In genomic region chrX:72125331-72126047, GRCh38 we compare ENCODE assay signal across 12 cellular contexts. TPM values are rescaled to one million over a fixed set of nuclear protein-coding genes. Genes with fewer than 3 reads are reported as not detected.
DNase-seq lines count a peak whose midpoint lies in the region; ATAC-seq, FAIRE-seq and TF ChIP-seq lines count a peak whose summit lies in the region.
"Had no signal": no experiment of that assay in that cellular context is flagged by ENCODE, and none has a peak within 500 bp of the region (broad histone marks: within the 10 kb centered on the region; RNA-seq: fewer than 3 reads in every experiment).

No MANE protein-coding gene starts in this region.

- H3K9me3 ChIP-seq in ascending aorta (no peaks in the 10 kb centered on the region), kidney (ENCODE audit: control insufficient read depth in 1 of 2, low read length in 2 of 2) (no peaks in the 10 kb centered on the region), thoracic aorta (no peaks in the 10 kb centered on the region)
- H3K9me3 ChIP-seq: right lobe of liver had no signal

- no peak for ATAC-seq in thoracic aorta (ENCODE audit: insufficient number of reproducible peaks, low FRiP score, low read depth)

- POLR2A ChIA-PET in activated CD4-positive, alpha-beta T cell treated with anti-CD3 and anti-CD28 coated beads, Interleukin-2, amount 10 ng/mL, durations not matched to agents 7 days and 5 days (lab: Charles Lee) = no interaction called here

- H3K36me3 Mint-ChIP-seq in activated CD4-positive, alpha-beta T cell treated with anti-CD3 and anti-CD28 coated beads, Interleukin-2, amount 10 ng/mL, durations not matched to agents 7 days and 5 days (ENCODE audit: low read depth) = no peaks in the 10 kb centered on the region

- no peak overlapping the region for H3K9ac ChIP-seq in kidney (ENCODE audit: low read length in 2 of 2)

- no peak overlapping the region for H3K4me3 ChIP-seq in ascending aorta
- no peak overlapping the region for H3K4me3 ChIP-seq in kidney (ENCODE audit: low read length in 2 of 2)
- no peak overlapping the region for H3K4me3 ChIP-seq in thoracic aorta
- H3K4me3 ChIP-seq: right lobe of liver had no signal

- TF ChIP-seq CTCF in ascending aorta (IDR thresholded peaks at IDR 0.05) (peak in 2 of 3 experiments; percentile 9 to 13), kidney (IDR thresholded peaks at IDR 0.05; ENCODE audit: borderline replicate concordance, extremely low read depth, insufficient read depth) (no peak), thoracic aorta (IDR thresholded peaks at IDR 0.05) (no peak)

- intact Hi-C loops in ascending aorta (cut with DNase I) (loop anchor here (1.0 kb wide), 2 partner anchors 107 to 126 kb away; no protein-coding TSS in a partner anchor), kidney (cut with DNase I) (loop anchor here (10.0 kb wide), 1 partner anchor 101 kb away; no protein-coding TSS in a partner anchor)

- no peaks in the 10 kb centered on the region for H3K9me3 Mint-ChIP-seq in activated CD4-positive, alpha-beta T cell treated with anti-CD3 and anti-CD28 coated beads, Interleukin-2, amount 10 ng/mL, durations not matched to agents 7 days and 5 days
- H3K9me3 Mint-ChIP-seq: activated naive CD4-positive, alpha-beta T cell treated with anti-CD3 and anti-CD28 coated beads for 36 hours had no signal

- CTCF ChIA-PET in activated CD4-positive, alpha-beta T cell treated with anti-CD3 and anti-CD28 coated beads, Interleukin-2, amount 10 ng/mL, durations not matched to agents 7 days and 5 days (lab: Charles Lee) = interaction anchor here (0.8 to 2.0 kb wide), 9 partner anchors 10 to 126 kb away, joined by 3 to 9 read pairs (median 4); no protein-coding TSS in a partner anchor

- peaks cover 4 to 20% of the 10 kb centered on the region in 2 donors for H3K4me1 ChIP-seq in ascending aorta
- peaks cover 13 to 36% of the 10 kb centered on the region in 2 donors for H3K4me1 ChIP-seq in kidney (ENCODE audit: control insufficient read depth in 1 of 2, insufficient read depth in 1 of 2, low read depth in 1 of 2, low read length in 2 of 2)
- H3K4me1 ChIP-seq in thoracic aorta (ENCODE audit: control insufficient read depth in 1 of 2, low read depth in 2 of 2) = peaks cover 30 to 52% of the 10 kb centered on the region in 2 donors

- H3K27ac Mint-ChIP-seq in activated CD4-positive, alpha-beta T cell treated with anti-CD3 and anti-CD28 coated beads, Interleukin-2, amount 10 ng/mL, durations not matched to agents 7 days and 5 days = peak overlapping the region; percentile 9
- H3K27ac Mint-ChIP-seq: activated naive CD4-positive, alpha-beta T cell treated with anti-CD3 and anti-CD28 coated beads for 36 hours had no signal

- DNase-seq in activated CD4-positive, alpha-beta T cell treated with anti-CD3 and anti-CD28 coated beads, Interleukin-2, amount 10 ng/mL, durations not matched to agents 7 days and 5 days = no peak
- no peak for DNase-seq in activated CD4-positive, alpha-beta T cell treated with anti-CD3 and anti-CD28 coated beads, Interleukin-2, amount 50 U/mL, for 48 hours
- DNase-seq in ascending aorta (ENCODE audit: low spot score in 2 of 2) (no peak), kidney (no peak), thoracic aorta (ENCODE audit: low spot score) (no peak), NCI-H1417 (lab: John Stamatoyannopoulos, UW) (no peak), NCI-H226 (no peak), CD1c-positive myeloid dendritic cell (ENCODE audit: extremely low spot score) (no peak)
- DNase-seq: activated naive CD4-positive, alpha-beta T cell treated with anti-CD3 and anti-CD28 coated beads for 36 hours; right lobe of liver; SW 1271 had no signal

- H3K36me3 ChIP-seq in ascending aorta (no peaks in the 10 kb centered on the region), kidney (ENCODE audit: control insufficient read depth in 1 of 2, insufficient read depth in 2 of 2, low read length in 2 of 2) (no peaks in the 10 kb centered on the region), thoracic aorta (no peaks in the 10 kb centered on the region)
- H3K36me3 ChIP-seq: right lobe of liver had no signal

- H3K27me3 ChIP-seq in ascending aorta (no peaks in the 10 kb centered on the region), thoracic aorta (replicated peaks; ENCODE audit: insufficient read depth) (no peaks in the 10 kb centered on the region)
- H3K27me3 ChIP-seq: right lobe of liver had no signal

- no peak for FAIRE-seq in kidney (lab: Jason Lieb, UNC)
- FAIRE-seq: colon had no signal

- peaks cover 34% of the 10 kb centered on the region for H3K4me1 Mint-ChIP-seq in activated CD4-positive, alpha-beta T cell treated with anti-CD3 and anti-CD28 coated beads, Interleukin-2, amount 10 ng/mL, durations not matched to agents 7 days and 5 days

- H3K27ac ChIP-seq in ascending aorta (peak overlapping the region; percentile 77 to 81), kidney (ENCODE audit: low read depth in 2 of 2, low read length in 2 of 2) (peak overlapping the region; percentile 55 to 83), thoracic aorta (peak overlapping the region; percentile 63 to 85)
- H3K27ac ChIP-seq: right lobe of liver had no signal

- H3K4me3 Mint-ChIP-seq in activated CD4-positive, alpha-beta T cell treated with anti-CD3 and anti-CD28 coated beads, Interleukin-2, amount 10 ng/mL, durations not matched to agents 7 days and 5 days = no peak overlapping the region
- H3K4me3 Mint-ChIP-seq: activated naive CD4-positive, alpha-beta T cell treated with anti-CD3 and anti-CD28 coated beads for 36 hours had no signal

- H3K27me3 Mint-ChIP-seq in activated CD4-positive, alpha-beta T cell treated with anti-CD3 and anti-CD28 coated beads, Interleukin-2, amount 10 ng/mL, durations not matched to agents 7 days and 5 days = peaks cover 32% of the 10 kb centered on the region

RNA-seq across cellular contexts. Expression of gene RTL5, which starts 6.2 kb away (rescaled TPM):
- under 1 TPM; 0.07 to 0.15 TPM for total RNA-seq in activated CD4-positive, alpha-beta T cell treated with anti-CD3 and anti-CD28 coated beads, Interleukin-2, amount 10 ng/mL, durations not matched to agents 7 days and 5 days
- 17.1 TPM for total RNA-seq in ascending aorta
- 6.9 TPM for total RNA-seq in kidney
- 5.7 TPM for polyA plus RNA-seq in kidney (ENCODE audit: insufficient read depth, low read depth, low replicate concordance)
- 10 to 100 TPM in 1 of 2 donors, 1 to 10 TPM in 1; 7.6 to 11.6 TPM for total RNA-seq in thoracic aorta

RNA-seq across cellular contexts. Expression of gene PIN4, which starts 56.1 kb away (rescaled TPM):
- total RNA-seq in activated CD4-positive, alpha-beta T cell treated with anti-CD3 and anti-CD28 coated beads, Interleukin-2, amount 10 ng/mL, durations not matched to agents 7 days and 5 days = 1 to 10 TPM; 5.1 to 5.4 TPM
- total RNA-seq in ascending aorta (3.6 TPM), kidney (11.0 TPM), thoracic aorta (1 to 10 TPM; 3.9 to 5.6 TPM)
- 50.9 TPM for polyA plus RNA-seq in kidney (ENCODE audit: insufficient read depth, low read depth, low replicate concordance)

Comparison
In these comparisons a context has a peak if more than half of its experiments do, and no peak if none do; other contexts are left out.
1. CTCF ChIP-seq: peak in ascending aorta (2 of 3); none in kidney (single experiment) and thoracic aorta (single experiment).
2. Peak in every context shown above with its lines, with median percentiles within 50 percentile points of each other: H3K27ac ChIP-seq.